In genomic region chr5:80960531-80961375, GRCh38 we compare ENCODE assay signal across 9 cellular contexts. TPM values are rescaled to one million over a fixed set of nuclear protein-coding genes. Genes with fewer than 3 reads are reported as not detected.
A peak's percentile ranks its signal among the peaks of the same experiment; 100 is the strongest.
DNase-seq lines count a peak whose midpoint lies in the region; ATAC-seq lines count a peak whose summit lies in the region.
"Had no signal": no experiment of that assay in that cellular context is flagged by ENCODE, and none has a peak within 500 bp of the region (broad histone marks: within the 10 kb centered on the region; RNA-seq: fewer than 3 reads in every experiment).

No MANE protein-coding gene starts in this region.

- DNase-seq in NCI-H1417 (lab: John Stamatoyannopoulos, UW): peak in 2 of 3 experiments; percentile 3 to 13
- no peak for DNase-seq in NCI-H1417 treated with DMSO at 0.1 percent for 48 hours (lab: John Stamatoyannopoulos, UW)
- peak; percentile 53 for DNase-seq in activated CD8-positive, alpha-beta memory T cell treated with anti-CD3 and anti-CD28 coated beads, Interleukin-2, amount 50 U/mL, for 4 hours
- no peak for DNase-seq in cerebellar cortex (ENCODE audit: low spot score)

- H3K4me3 Mint-ChIP-seq in stimulated activated memory B cell treated with anti-CD40 and anti-IgM and Interleukin-4, amounts not matched to agents 10 μg/mL and 1 μg/mL and 100 μg/mL, for 72 hours: peak overlapping the region; percentile 9

- H3K36me3 ChIP-seq in esophagus (ENCODE audit: control insufficient read depth in 2 of 2, insufficient read depth in 2 of 2, low read length in 1 of 2) (no peaks in the 10 kb centered on the region), mucosa of rectum (ENCODE audit: control insufficient read depth in 2 of 2, insufficient read depth in 2 of 2, low read length in 2 of 2) (no peaks in the 10 kb centered on the region)
- H3K36me3 ChIP-seq: BLaER1 had no signal

- peaks cover 4% of the 10 kb centered on the region for H3K9me3 Mint-ChIP-seq in stimulated activated memory B cell treated with anti-CD40 and anti-IgM and Interleukin-4, amounts not matched to agents 10 μg/mL and 1 μg/mL and 100 μg/mL, for 72 hours

- H3K9ac ChIP-seq in mucosa of rectum (ENCODE audit: low read depth in 1 of 2, low read length in 2 of 2): peak overlapping the region in 1 of 2 donors; percentile 23
- H3K9ac ChIP-seq: BLaER1 had no signal

- no peaks in the 10 kb centered on the region for H3K9me3 ChIP-seq in esophagus (ENCODE audit: control insufficient read depth in 2 of 2, insufficient read depth in 1 of 2, low read depth in 1 of 2, low read length in 1 of 2)
- H3K9me3 ChIP-seq in mucosa of rectum (ENCODE audit: control insufficient read depth in 2 of 2, low read length in 2 of 2): no peaks in the 10 kb centered on the region

- H3K36me3 Mint-ChIP-seq in stimulated activated memory B cell treated with anti-CD40 and anti-IgM and Interleukin-4, amounts not matched to agents 10 μg/mL and 1 μg/mL and 100 μg/mL, for 72 hours: no peaks in the 10 kb centered on the region

- peaks cover 45% of the 10 kb centered on the region for H3K27me3 Mint-ChIP-seq in stimulated activated memory B cell treated with anti-CD40 and anti-IgM and Interleukin-4, amounts not matched to agents 10 μg/mL and 1 μg/mL and 100 μg/mL, for 72 hours

- H3K4me3 ChIP-seq in esophagus (ENCODE audit: low read depth in 1 of 2, low read length in 2 of 2) (peak overlapping the region; percentile 54 to 56), mucosa of rectum (ENCODE audit: low read length in 2 of 2) (peak overlapping the region; percentile 53 to 73)
- H3K4me3 ChIP-seq: BLaER1 had no signal

- H3K27me3 ChIP-seq in esophagus (ENCODE audit: control insufficient read depth in 1 of 2, insufficient read depth in 2 of 2, low read length in 2 of 2) (peaks cover 6 to 8% of the 10 kb centered on the region in 2 donors), mucosa of rectum (ENCODE audit: control insufficient read depth in 2 of 2, insufficient read depth in 2 of 2, low read length in 2 of 2) (peaks cover 15 to 17% of the 10 kb centered on the region in 2 donors)
- H3K27me3 ChIP-seq: BLaER1 had no signal

- H3K4me1 ChIP-seq in esophagus (ENCODE audit: control insufficient read depth in 2 of 2, insufficient read depth in 2 of 2, low read length in 1 of 2) (peaks cover 3 to 8% of the 10 kb centered on the region in 2 donors), mucosa of rectum (ENCODE audit: control insufficient read depth in 2 of 2, insufficient read depth in 2 of 2, low read length in 2 of 2) (peaks cover 14 to 16% of the 10 kb centered on the region in 2 donors)

- 2% methylated on average over 64 to 84 of the region's 84 CpGs for WGBS in esophagus, 2 donors

- no peak for ATAC-seq in stimulated activated memory B cell treated with anti-CD40 and anti-IgM and Interleukin-4, amounts not matched to agents 10 μg/mL and 1 μg/mL and 100 μg/mL, for 72 hours
- no peak for ATAC-seq in HG02840 (IDR thresholded peaks at IDR 0.05; ENCODE audit: low FRiP score, unreplicated experiment)

- H3K4me1 Mint-ChIP-seq in stimulated activated memory B cell treated with anti-CD40 and anti-IgM and Interleukin-4, amounts not matched to agents 10 μg/mL and 1 μg/mL and 100 μg/mL, for 72 hours: peaks cover 4% of the 10 kb centered on the region

- no peak overlapping the region for H3K27ac Mint-ChIP-seq in stimulated activated memory B cell treated with anti-CD40 and anti-IgM and Interleukin-4, amounts not matched to agents 10 μg/mL and 1 μg/mL and 100 μg/mL, for 72 hours

- H3K27ac ChIP-seq in esophagus (ENCODE audit: low read depth in 2 of 2, low read length in 1 of 2) (peak overlapping the region in 1 of 2 donors; percentile 17), mucosa of rectum (ENCODE audit: low read depth in 2 of 2, low read length in 2 of 2) (peak overlapping the region in 1 of 2 donors; percentile 3)
- H3K27ac ChIP-seq: BLaER1 had no signal

RNA-seq across cellular contexts. Expression of gene RASGRF2, which starts 0.6 kb away (rescaled TPM):
- under 1 TPM; 0.40 to 0.69 TPM for polyA plus RNA-seq in esophagus

Comparison
In these comparisons a context has a peak if more than half of its experiments do, and no peak if none do; other contexts are left out.
1. DNase-seq: peak in NCI-H1417 (2 of 3) and activated CD8-positive, alpha-beta memory T cell treated with anti-CD3 and anti-CD28 coated beads, Interleukin-2, amount 50 U/mL, for 4 hours (single experiment); none in NCI-H1417 treated with DMSO at 0.1 percent for 48 hours (single experiment) and cerebellar cortex (single experiment).